Comparison of ENCODE assay signal across 8 cellular contexts in the genomic region with DNA sequence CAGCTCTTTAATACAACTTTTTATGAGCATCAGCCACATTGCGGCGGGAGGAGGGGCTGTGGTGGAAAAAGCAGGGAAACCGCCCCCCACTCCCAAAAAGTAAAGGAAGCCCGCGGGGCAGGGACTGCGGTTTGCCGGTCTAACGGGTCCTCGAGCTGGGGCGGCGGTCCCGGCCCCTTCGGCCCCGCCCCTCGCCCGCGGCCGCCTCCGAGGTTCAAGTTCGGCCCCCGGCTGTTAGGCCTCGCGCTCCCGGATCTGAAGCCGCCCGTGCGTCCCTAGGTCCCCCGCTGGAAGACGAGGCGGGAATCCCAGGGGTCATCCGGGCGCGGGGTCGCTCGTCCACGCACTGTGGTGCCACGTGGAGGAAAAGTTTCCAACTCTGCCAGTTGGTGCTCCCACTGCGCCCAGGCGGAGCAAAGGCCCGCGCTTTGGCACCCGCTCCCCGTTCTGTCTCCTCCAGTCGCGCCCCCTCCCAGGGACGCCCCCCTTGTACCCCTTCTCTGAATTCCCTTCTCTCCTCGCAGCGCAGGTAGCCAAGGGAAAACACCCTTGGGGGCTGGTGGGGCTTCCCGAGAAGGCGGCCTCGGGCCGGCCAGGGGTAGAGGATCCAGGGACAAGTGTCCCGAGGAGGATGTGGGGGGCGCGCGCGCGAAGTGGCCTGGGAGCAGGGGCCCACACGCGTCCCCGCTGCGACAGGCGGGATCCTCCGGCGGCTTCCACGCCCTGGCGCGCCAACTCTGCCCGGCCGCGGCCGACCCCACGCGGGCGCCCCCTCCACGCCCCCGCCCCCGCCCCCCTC. TPM values are rescaled to one million over a fixed set of nuclear protein-coding genes. Genes with fewer than 3 reads are reported as not detected.
DNase-seq lines count a peak whose midpoint lies in the region; ATAC-seq and TF ChIP-seq lines count a peak whose summit lies in the region.

No MANE protein-coding gene starts in this region.

- peak overlapping the region; percentile 72 for H3K4me3 Mint-ChIP-seq in natural killer cell treated with Interleukin-12 subunit alpha and Interleukin-12 subunit beta and Interleukin-15 and Interleukin-18, amount 100 ng/mL, for 72 hours

- peaks cover 5% of the 10 kb centered on the region; the same call in 1 of the 2 replicates for H3K4me1 ChIP-seq in Panc1 (ENCODE audit: control insufficient read depth, insufficient read depth, low read length)

- peaks cover 0 to 3% of the 10 kb centered on the region in 2 donors for H3K27me3 Mint-ChIP-seq in natural killer cell treated with Interleukin-12 subunit alpha and Interleukin-12 subunit beta and Interleukin-15 and Interleukin-18, amount 100 ng/mL, for 72 hours

- no peak overlapping the region for H3K27ac ChIP-seq in Panc1 (ENCODE audit: low read length)

- H3K9me3 Mint-ChIP-seq in natural killer cell treated with Interleukin-12 subunit alpha and Interleukin-12 subunit beta and Interleukin-15 and Interleukin-18, amount 100 ng/mL, for 72 hours = no peaks in the 10 kb centered on the region

- peak; percentile 66 for DNase-seq in NCI-H748 (lab: John Stamatoyannopoulos, UW; ENCODE audit: unreplicated experiment)
- no peak for DNase-seq in NCI-H748 treated with DMSO at 0.1 percent for 48 hours (lab: John Stamatoyannopoulos, UW)
- DNase-seq in Panc1 (ENCODE audit: low read depth, low spot score) = no peak
- no peak for DNase-seq in epithelial cell of proximal tubule (ENCODE audit: low read depth)
- DNase-seq in natural killer cell treated with Interleukin-12 subunit alpha and Interleukin-12 subunit beta and Interleukin-15 and Interleukin-18, amount 100 ng/mL, for 72 hours (ENCODE audit: low spot score) = peak; percentile 64
- DNase-seq in hepatic stellate cell (ENCODE audit: low spot score) = no peak

- ATAC-seq in HG02642 (IDR thresholded peaks at IDR 0.05; ENCODE audit: poor library complexity, unreplicated experiment) (peak; percentile 30), Panc1 (peak; percentile 57), GM19467 (IDR thresholded peaks at IDR 0.05; ENCODE audit: unreplicated experiment) (no peak)
- peak; percentile 2 to 7 for ATAC-seq in natural killer cell treated with Interleukin-12 subunit alpha and Interleukin-12 subunit beta and Interleukin-15 and Interleukin-18, amount 100 ng/mL, for 72 hours

- H3K4me3 ChIP-seq in Panc1 (ENCODE audit: low read depth in 2 of 2, low read length in 2 of 2) (peak overlapping the region; percentile 57 to 63), epithelial cell of proximal tubule (ENCODE audit: low read depth, low read length) (peak overlapping the region; percentile 74)

- CTCF ChIA-PET in Panc1 (lab: Charles Lee) = no interaction called here

- BruUV-seq in Panc1 (replicated peaks; lab: Mats Ljungman, UMichigan) = no TSS peak

- in situ Hi-C loops in Panc1 (cut with HindIII; ENCODE audit: low pct_unique_long_range_greater_than_20kb, low sequenced_read_pairs) = no loop called here

- TF ChIP-seq CTCF in Panc1 (IDR thresholded peaks at IDR 0.05) = no peak
- TF ChIP-seq CTCF in epithelial cell of proximal tubule (conservative IDR thresholded peaks at IDR 0.05; ENCODE audit: low read depth, low read length) = no peak

- no peaks in the 10 kb centered on the region for H3K9me3 ChIP-seq in Panc1 (ENCODE audit: control insufficient read depth, insufficient read depth, low read depth, low read length)

- no peaks in the 10 kb centered on the region for H3K36me3 ChIP-seq in Panc1 (ENCODE audit: control insufficient read depth, insufficient read depth, low read length)

- H3K27ac Mint-ChIP-seq in natural killer cell treated with Interleukin-12 subunit alpha and Interleukin-12 subunit beta and Interleukin-15 and Interleukin-18, amount 100 ng/mL, for 72 hours = no peak overlapping the region

- H3K36me3 Mint-ChIP-seq in natural killer cell treated with Interleukin-12 subunit alpha and Interleukin-12 subunit beta and Interleukin-15 and Interleukin-18, amount 100 ng/mL, for 72 hours = no peaks in the 10 kb centered on the region

- H3K4me1 Mint-ChIP-seq in natural killer cell treated with Interleukin-12 subunit alpha and Interleukin-12 subunit beta and Interleukin-15 and Interleukin-18, amount 100 ng/mL, for 72 hours (ENCODE audit: low read depth in 2 of 2) = peaks cover 7 to 14% of the 10 kb centered on the region in 2 donors

- intact Hi-C loops in Panc1 (cut with micrococcal nuclease; ENCODE audit: unreplicated experiment) = no loop called here

- peaks cover 15% of the 10 kb centered on the region for H3K27me3 ChIP-seq in Panc1 (ENCODE audit: control insufficient read depth, insufficient read depth, low read length)

- POLR2A ChIA-PET in Panc1 (lab: Charles Lee) = interaction anchor here (0.6 kb wide), 1 partner anchor 91 kb away, joined by 6 read pairs; no protein-coding TSS in a partner anchor

RNA-seq across cellular contexts. Expression of a gene that starts 0.8 kb away (rescaled TPM):
- total RNA-seq in Panc1 (2021; ENCODE audit: unreplicated experiment) (2.5 TPM), epithelial cell of proximal tubule (7.3 and 10.0 TPM in 2 replicates)
- polyA plus RNA-seq in Panc1 (2012; ENCODE audit: insufficient read length) = 3.3 TPM
- 10 to 100 TPM; 14.3 to 43.0 TPM for total RNA-seq in natural killer cell treated with Interleukin-12 subunit alpha and Interleukin-12 subunit beta and Interleukin-15 and Interleukin-18, amount 100 ng/mL, for 72 hours

Comparison
In these comparisons a context has a peak if more than half of its experiments do, and no peak if none do; other contexts are left out.
1. DNase-seq: peak in NCI-H748 (single experiment) and natural killer cell treated with Interleukin-12 subunit alpha and Interleukin-12 subunit beta and Interleukin-15 and Interleukin-18, amount 100 ng/mL, for 72 hours (single experiment); none in NCI-H748 treated with DMSO at 0.1 percent for 48 hours (single experiment), Panc1 (single experiment), epithelial cell of proximal tubule (single experiment) and hepatic stellate cell (single experiment).